ENCODE assay signal across 24 cellular contexts in genomic region chr20:20036756-20037155, GRCh38. TPM values are rescaled to one million over a fixed set of nuclear protein-coding genes. Genes with fewer than 3 reads are reported as not detected.
A peak's percentile ranks its signal among the peaks of the same experiment; 100 is the strongest.
DNase-seq lines count a peak whose midpoint lies in the region; ATAC-seq and TF ChIP-seq lines count a peak whose summit lies in the region.
"Had no signal": no experiment of that assay in that cellular context is flagged by ENCODE, and none has a peak within 500 bp of the region (broad histone marks: within the 10 kb centered on the region; RNA-seq: fewer than 3 reads in every experiment).

No MANE protein-coding gene starts in this region.

- 0 out of 3 replicates have a peak overlapping the region, but pooled peaks have one; percentile 35 for H2BK15ac ChIP-seq in IMR-90 (ENCODE audit: low read depth, low read length)

- H2BK5ac ChIP-seq in IMR-90 (ENCODE audit: low read depth, low read length, poor library complexity, severe bottlenecking): peak overlapping the region; percentile 61

- H2BK20ac ChIP-seq in IMR-90 (ENCODE audit: low read depth, low read length): no peak overlapping the region

- no peaks in the 10 kb centered on the region; the same call in 1 of the 2 replicates for H3K9me1 ChIP-seq in IMR-90 (ENCODE audit: insufficient read depth, low read length)

- dilution Hi-C loops in IMR-90 (cut with HindIII; ENCODE audit: low sequenced_read_pairs, unreplicated experiment): no loop called here

- WGBS in IMR-90 (ENCODE audit: extremely low coverage in 2 of 2, insufficient read length in 1 of 2), 2 experiments: 97% methylated on average over 3 of the region's 3 CpGs; no CpG with 5 or more reads in 1 of the 2 experiments

- H2BK120ac ChIP-seq in IMR-90 (ENCODE audit: low read depth, low read length): no peak overlapping the region

- BruUV-seq in IMR-90 (replicated peaks; lab: Mats Ljungman, UMichigan): no TSS peak

- H3K27me3 Mint-ChIP-seq in activated CD4-positive, alpha-beta memory T cell treated with anti-CD3 and anti-CD28 coated beads for 36 hours: no peaks in the 10 kb centered on the region
- H3K27me3 Mint-ChIP-seq in activated CD4-positive, alpha-beta memory T cell treated with anti-CD3 and anti-CD28 coated beads, Interleukin-2, amount 10 ng/mL, durations not matched to agents 7 days and 5 days: no peaks in the 10 kb centered on the region
- H3K27me3 Mint-ChIP-seq in CD14-positive monocyte (ENCODE audit: low read depth in 3 of 3): no peaks in the 10 kb centered on the region
- H3K27me3 Mint-ChIP-seq in naive thymus-derived CD4-positive, alpha-beta T cell: no peaks in the 10 kb centered on the region
- H3K27me3 Mint-ChIP-seq in CD8-positive, alpha-beta T cell (ENCODE audit: low read depth): no peaks in the 10 kb centered on the region
- H3K27me3 Mint-ChIP-seq: stimulated activated memory B cell treated with anti-CD40 and anti-IgM and Interleukin-4, amounts not matched to agents 10 μg/mL and 1 μg/mL and 100 μg/mL, for 72 hours had no signal

- no peak overlapping the region for H3K18ac ChIP-seq in IMR-90 (ENCODE audit: low read depth, low read length)

- H2AFZ ChIP-seq in IMR-90 (replicated peaks; ENCODE audit: low read length, poor library complexity): no peak overlapping the region

- H3K4me3 ChIP-seq in IMR-90 (ENCODE audit: insufficient read depth, low read depth, low read length): no peak overlapping the region
- no peak overlapping the region for H3K4me3 ChIP-seq in naive thymus-derived CD4-positive, alpha-beta T cell (ENCODE audit: low read length)
- no peak overlapping the region for H3K4me3 ChIP-seq in CD8-positive, alpha-beta T cell (ENCODE audit: low read depth, low read length)
- H3K4me3 ChIP-seq: lung, Peyer's patch had no signal

- no peak overlapping the region for H3K23ac ChIP-seq in IMR-90 (ENCODE audit: low read depth, low read length)

- TF ChIP-seq RAD21 in IMR-90 (IDR thresholded peaks at IDR 0.05; ENCODE audit: low read length): no peak

- H4K91ac ChIP-seq in IMR-90 (ENCODE audit: insufficient read depth, low read depth, low read length): peak overlapping the region; percentile 10; the same call in 1 of the 2 replicates

- intact Hi-C loops in activated CD4-positive, alpha-beta memory T cell treated with anti-CD3 and anti-CD28 coated beads for 36 hours (cut with micrococcal nuclease): no loop called here
- intact Hi-C loops in CD14-positive monocyte (cut with micrococcal nuclease) (no loop called here), IMR-90 (cut with micrococcal nuclease) (no loop called here)
- intact Hi-C loops in naive thymus-derived CD4-positive, alpha-beta T cell (cut with micrococcal nuclease): no loop called here
- intact Hi-C loops in CD8-positive, alpha-beta T cell (cut with DNase I, micrococcal nuclease): no loop called here

- no peak for DNase-seq in activated CD4-positive, alpha-beta memory T cell treated with anti-CD3 and anti-CD28 coated beads for 36 hours
- DNase-seq in activated CD4-positive, alpha-beta memory T cell treated with anti-CD3 and anti-CD28 coated beads, Interleukin-2, amount 10 ng/mL, durations not matched to agents 7 days and 5 days: no peak
- DNase-seq in CD14-positive monocyte (ENCODE audit: low spot score): no peak
- DNase-seq in IMR-90: no peak
- DNase-seq in naive thymus-derived CD4-positive, alpha-beta T cell: no peak
- no peak for DNase-seq in CD8-positive, alpha-beta T cell
- no peak for DNase-seq in NCI-H748 (lab: John Stamatoyannopoulos, UW; ENCODE audit: unreplicated experiment)
- DNase-seq: activated naive CD4-positive, alpha-beta T cell; activated T-cell treated with anti-CD3 and anti-CD28 coated beads, Interleukin-2, amount 50 U/mL, for 48 hours; effector CD8-positive, alpha-beta T cell; H9; hippocampal formation; NCI-H1417 treated with DMSO at 0.1 percent for 48 hours; NCI-H345; NCI-H774; Peyer's patch; SHP77; T-helper 9 cell had no signal

- no peak overlapping the region for H3K27ac ChIP-seq in IMR-90 (ENCODE audit: insufficient read depth, low read length)
- H3K27ac ChIP-seq in naive thymus-derived CD4-positive, alpha-beta T cell (ENCODE audit: low read depth, low read length): no peak overlapping the region
- no peak overlapping the region for H3K27ac ChIP-seq in CD8-positive, alpha-beta T cell (ENCODE audit: low read depth, low read length)
- H3K27ac ChIP-seq: Peyer's patch had no signal

- no peak overlapping the region for H2AK9ac ChIP-seq in IMR-90 (replicated peaks; ENCODE audit: low read depth, low read length, poor library complexity)

- no peak overlapping the region for H3K56ac ChIP-seq in IMR-90 (ENCODE audit: extremely low read depth, insufficient read depth, low read length)

- no peak for ATAC-seq in IMR-90 (ENCODE audit: low read depth)
- no peak for ATAC-seq in naive thymus-derived CD4-positive, alpha-beta T cell
- ATAC-seq in CD8-positive, alpha-beta T cell: no peak
- ATAC-seq: stimulated activated memory B cell treated with anti-CD40 and anti-IgM and Interleukin-4, amounts not matched to agents 10 μg/mL and 1 μg/mL and 100 μg/mL, for 72 hours had no signal

- CTCF ChIA-PET in activated CD4-positive, alpha-beta memory T cell treated with anti-CD3 and anti-CD28 coated beads for 36 hours (lab: Charles Lee): no interaction called here
- CTCF ChIA-PET in activated CD4-positive, alpha-beta memory T cell treated with anti-CD3 and anti-CD28 coated beads, Interleukin-2, amount 10 ng/mL, durations not matched to agents 7 days and 5 days (lab: Charles Lee): no interaction called here
- CTCF ChIA-PET in IMR-90 (lab: Yijun Ruan, JAX): no interaction called here
- CTCF ChIA-PET in naive thymus-derived CD4-positive, alpha-beta T cell (lab: Charles Lee): no interaction called here
- CTCF ChIA-PET in CD8-positive, alpha-beta T cell (lab: Charles Lee): no interaction called here

- POLR2A ChIA-PET in activated CD4-positive, alpha-beta memory T cell treated with anti-CD3 and anti-CD28 coated beads for 36 hours (lab: Charles Lee): no interaction called here
- POLR2A ChIA-PET in activated CD4-positive, alpha-beta memory T cell treated with anti-CD3 and anti-CD28 coated beads, Interleukin-2, amount 10 ng/mL, durations not matched to agents 7 days and 5 days (lab: Charles Lee): no interaction called here
- POLR2A ChIA-PET in IMR-90 (lab: Charles Lee; ENCODE audit: unreplicated experiment): no interaction called here
- POLR2A ChIA-PET in naive thymus-derived CD4-positive, alpha-beta T cell (lab: Charles Lee): interaction anchor here (0.6 kb wide), 1 partner anchor 10 kb away, joined by 5 read pairs; no protein-coding TSS in a partner anchor
- POLR2A ChIA-PET in CD8-positive, alpha-beta T cell (lab: Charles Lee): no interaction called here

- H3K4me3 Mint-ChIP-seq in activated CD4-positive, alpha-beta memory T cell treated with anti-CD3 and anti-CD28 coated beads for 36 hours: no peak overlapping the region
- no peak overlapping the region for H3K4me3 Mint-ChIP-seq in activated CD4-positive, alpha-beta memory T cell treated with anti-CD3 and anti-CD28 coated beads, Interleukin-2, amount 10 ng/mL, durations not matched to agents 7 days and 5 days
- H3K4me3 Mint-ChIP-seq in CD14-positive monocyte: no peak overlapping the region
- H3K4me3 Mint-ChIP-seq in naive thymus-derived CD4-positive, alpha-beta T cell: no peak overlapping the region
- H3K4me3 Mint-ChIP-seq in CD8-positive, alpha-beta T cell: no peak overlapping the region
- H3K4me3 Mint-ChIP-seq: H9; nephron; stimulated activated memory B cell treated with anti-CD40 and anti-IgM and Interleukin-4, amounts not matched to agents 10 μg/mL and 1 μg/mL and 100 μg/mL, for 72 hours had no signal

- H3K27me3 ChIP-seq in IMR-90 (ENCODE audit: control insufficient read depth, insufficient read depth, low read length): no peaks in the 10 kb centered on the region
- H3K27me3 ChIP-seq in naive thymus-derived CD4-positive, alpha-beta T cell (ENCODE audit: control insufficient read depth in 2 of 2, insufficient read depth in 2 of 2, low read length in 2 of 2): no peaks in the 10 kb centered on the region
- no peaks in the 10 kb centered on the region for H3K27me3 ChIP-seq in CD8-positive, alpha-beta T cell (ENCODE audit: insufficient read depth, low read length)
- H3K27me3 ChIP-seq: Peyer's patch had no signal

- peaks cover 16 to 19% of the 10 kb centered on the region in 2 experiments for H3K79me1 ChIP-seq in IMR-90 (ENCODE audit: low read depth in 1 of 2, low read length in 2 of 2)

- peak overlapping the region; percentile 2 for H3K27ac Mint-ChIP-seq in activated CD4-positive, alpha-beta memory T cell treated with anti-CD3 and anti-CD28 coated beads for 36 hours
- no peak overlapping the region for H3K27ac Mint-ChIP-seq in activated CD4-positive, alpha-beta memory T cell treated with anti-CD3 and anti-CD28 coated beads, Interleukin-2, amount 10 ng/mL, durations not matched to agents 7 days and 5 days
- H3K27ac Mint-ChIP-seq in CD14-positive monocyte: peak overlapping the region in 6 of 7 donors; percentile 0 to 60 (median 32)
- peak overlapping the region in 5 of 9 donors; percentile 6 to 62 (median 25) for H3K27ac Mint-ChIP-seq in naive thymus-derived CD4-positive, alpha-beta T cell
- no peak overlapping the region for H3K27ac Mint-ChIP-seq in CD8-positive, alpha-beta T cell
- H3K27ac Mint-ChIP-seq: nephron had no signal

- no peak for TF ChIP-seq CTCF in CD14-positive monocyte (IDR thresholded peaks at IDR 0.05)
- TF ChIP-seq CTCF in IMR-90 (conservative IDR thresholded peaks at IDR 0.05; ENCODE audit: low read depth, low read length): no peak
- TF ChIP-seq CTCF in CD8-positive, alpha-beta T cell (IDR thresholded peaks at IDR 0.05): no peak

- H3K9ac ChIP-seq in IMR-90 (ENCODE audit: low read depth, low read length): no peak overlapping the region

- no peak overlapping the region for H4K5ac ChIP-seq in IMR-90 (ENCODE audit: low read depth, low read length)

- peaks cover 15% of the 10 kb centered on the region for H3K4me1 ChIP-seq in IMR-90 (ENCODE audit: control insufficient read depth, insufficient read depth, low read length)
- no peaks in the 10 kb centered on the region for H3K4me1 ChIP-seq in naive thymus-derived CD4-positive, alpha-beta T cell (ENCODE audit: control insufficient read depth in 2 of 2, insufficient read depth in 2 of 2, low read length in 2 of 2)
- no peaks in the 10 kb centered on the region for H3K4me1 ChIP-seq in CD8-positive, alpha-beta T cell (ENCODE audit: insufficient read depth, low read length)
- H3K4me1 ChIP-seq: Peyer's patch had no signal

- no peak for TF ChIP-seq POLR2A in IMR-90 (IDR thresholded peaks at IDR 0.05; ENCODE audit: low read depth, low read length)

- peak overlapping the region; percentile 7; the same call in 1 of the 2 replicates for H2AK5ac ChIP-seq in IMR-90 (ENCODE audit: low read depth, low read length)

- H3K4me1 Mint-ChIP-seq in activated CD4-positive, alpha-beta memory T cell treated with anti-CD3 and anti-CD28 coated beads for 36 hours (ENCODE audit: low read depth): no peaks in the 10 kb centered on the region
- no peaks in the 10 kb centered on the region for H3K4me1 Mint-ChIP-seq in activated CD4-positive, alpha-beta memory T cell treated with anti-CD3 and anti-CD28 coated beads, Interleukin-2, amount 10 ng/mL, durations not matched to agents 7 days and 5 days
- H3K4me1 Mint-ChIP-seq in CD14-positive monocyte: no peaks in the 10 kb centered on the region
- peaks cover 0 to 7% (median 0%) of the 10 kb centered on the region in 7 donors for H3K4me1 Mint-ChIP-seq in naive thymus-derived CD4-positive, alpha-beta T cell
- peaks cover 2% of the 10 kb centered on the region for H3K4me1 Mint-ChIP-seq in CD8-positive, alpha-beta T cell (ENCODE audit: low read depth)
- H3K4me1 Mint-ChIP-seq: nephron had no signal

- no peaks in the 10 kb centered on the region; the same call in 1 of the 2 replicates for H4K20me1 ChIP-seq in IMR-90 (ENCODE audit: insufficient read depth, low read length)

- no peaks in the 10 kb centered on the region for H3K9me3 Mint-ChIP-seq in activated CD4-positive, alpha-beta memory T cell treated with anti-CD3 and anti-CD28 coated beads for 36 hours
- no peaks in the 10 kb centered on the region for H3K9me3 Mint-ChIP-seq in activated CD4-positive, alpha-beta memory T cell treated with anti-CD3 and anti-CD28 coated beads, Interleukin-2, amount 10 ng/mL, durations not matched to agents 7 days and 5 days
- no peaks in the 10 kb centered on the region for H3K9me3 Mint-ChIP-seq in CD14-positive monocyte
- H3K9me3 Mint-ChIP-seq in naive thymus-derived CD4-positive, alpha-beta T cell: no peaks in the 10 kb centered on the region
- no peaks in the 10 kb centered on the region for H3K9me3 Mint-ChIP-seq in CD8-positive, alpha-beta T cell
- H3K9me3 Mint-ChIP-seq: H9; nephron; stimulated activated memory B cell treated with anti-CD40 and anti-IgM and Interleukin-4, amounts not matched to agents 10 μg/mL and 1 μg/mL and 100 μg/mL, for 72 hours had no signal

- H3K36me3 ChIP-seq in IMR-90 (ENCODE audit: control insufficient read depth, insufficient read depth, low read length): peaks cover 50% of the 10 kb centered on the region
- H3K36me3 ChIP-seq in naive thymus-derived CD4-positive, alpha-beta T cell (ENCODE audit: control insufficient read depth in 2 of 3, insufficient read depth in 3 of 3, low read length in 3 of 3): peaks cover 26 to 89% (median 45%) of the 10 kb centered on the region in 3 experiments
- peaks cover 76% of the 10 kb centered on the region for H3K36me3 ChIP-seq in CD8-positive, alpha-beta T cell (ENCODE audit: insufficient read depth, low read length)

- no peak overlapping the region for H3K4me2 ChIP-seq in IMR-90 (ENCODE audit: low read depth, low read length)

- H3K9me3 ChIP-seq in IMR-90 (ENCODE audit: control insufficient read depth, insufficient read depth, low read length): no peaks in the 10 kb centered on the region
- H3K9me3 ChIP-seq in naive thymus-derived CD4-positive, alpha-beta T cell (ENCODE audit: control insufficient read depth in 2 of 3, low read length in 3 of 3): no peaks in the 10 kb centered on the region
- no peaks in the 10 kb centered on the region for H3K9me3 ChIP-seq in CD8-positive, alpha-beta T cell (ENCODE audit: low read length)
- H3K9me3 ChIP-seq: Peyer's patch had no signal

- no peak overlapping the region for H3K14ac ChIP-seq in IMR-90 (replicated peaks; ENCODE audit: low read depth, low read length)

- H4K8ac ChIP-seq in IMR-90 (ENCODE audit: low read depth in 2 of 2, low read length in 2 of 2): no peak overlapping the region

- in situ Hi-C loops in IMR-90 (cut with MboI; ENCODE audit: low sequenced_read_pairs): loop anchor here (25.0 kb wide), 1 partner anchor 1499 kb away; no protein-coding TSS in a partner anchor

- peaks cover 46% of the 10 kb centered on the region for H3K36me3 Mint-ChIP-seq in activated CD4-positive, alpha-beta memory T cell treated with anti-CD3 and anti-CD28 coated beads for 36 hours
- peaks cover 70% of the 10 kb centered on the region for H3K36me3 Mint-ChIP-seq in activated CD4-positive, alpha-beta memory T cell treated with anti-CD3 and anti-CD28 coated beads, Interleukin-2, amount 10 ng/mL, durations not matched to agents 7 days and 5 days (ENCODE audit: low read depth)
- H3K36me3 Mint-ChIP-seq in CD14-positive monocyte: peaks cover 82 to 93% of the 10 kb centered on the region in 2 donors
- H3K36me3 Mint-ChIP-seq in naive thymus-derived CD4-positive, alpha-beta T cell: peaks cover 8 to 53% (median 19%) of the 10 kb centered on the region in 5 donors
- H3K36me3 Mint-ChIP-seq in CD8-positive, alpha-beta T cell: peaks cover 93% of the 10 kb centered on the region

- no peak overlapping the region for H3K4ac ChIP-seq in IMR-90 (ENCODE audit: low read depth, low read length)

RNA-seq across cellular contexts. Expression of gene CRNKL1, which starts 15.5 kb away (rescaled TPM):
- 10 to 100 TPM; 21.5 to 21.8 TPM for total RNA-seq in activated CD4-positive, alpha-beta memory T cell treated with anti-CD3 and anti-CD28 coated beads for 36 hours
- total RNA-seq in activated CD4-positive, alpha-beta memory T cell treated with anti-CD3 and anti-CD28 coated beads, Interleukin-2, amount 10 ng/mL, durations not matched to agents 7 days and 5 days: 10 to 100 TPM; 20.4 to 21.8 TPM
- polyA plus RNA-seq in CD14-positive monocyte: 1 to 10 TPM; 5.9 to 7.4 TPM
- total RNA-seq in IMR-90 (2012; rRNA removed): 20.1 and 33.9 TPM in 2 replicates
- polyA plus RNA-seq in IMR-90 (2012; rRNA removed): 6.2 and 7.4 TPM in 2 replicates
- 1.4 and 3.2 TPM in 2 replicates for polyA plus RNA-seq in IMR-90 (2012; cell fraction: cytosol; rRNA removed)
- 0.92 and 6.0 TPM in 2 replicates for polyA plus RNA-seq in IMR-90 (2012; cell fraction: nucleus; rRNA removed; ENCODE audit: low replicate concordance)
- 10 to 100 TPM; 17.4 to 32.1 (median 21.6) TPM for total RNA-seq in naive thymus-derived CD4-positive, alpha-beta T cell
- 10 to 100 TPM in 1 of 2 donors, 1 to 10 TPM in 1; 9.1 to 15.6 TPM for polyA plus RNA-seq in naive thymus-derived CD4-positive, alpha-beta T cell
- total RNA-seq in CD8-positive, alpha-beta T cell: 10 to 100 TPM; 34.1 to 39.7 TPM

RNA-seq across cellular contexts. Expression of gene CFAP61, which starts 15.6 kb away (rescaled TPM):
- not detected for total RNA-seq in activated CD4-positive, alpha-beta memory T cell treated with anti-CD3 and anti-CD28 coated beads for 36 hours
- not detected for total RNA-seq in activated CD4-positive, alpha-beta memory T cell treated with anti-CD3 and anti-CD28 coated beads, Interleukin-2, amount 10 ng/mL, durations not matched to agents 7 days and 5 days
- polyA plus RNA-seq in CD14-positive monocyte: not detected
- total RNA-seq in IMR-90 (2012; rRNA removed): under 0.01 TPM in 1 of 2 replicates, not detected in the other
- 0.07 TPM in 1 of 2 replicates, not detected in the other for polyA plus RNA-seq in IMR-90 (2012; rRNA removed)
- polyA plus RNA-seq in IMR-90 (2012; cell fraction: cytosol; rRNA removed): not detected in 2 replicates
- polyA plus RNA-seq in IMR-90 (2012; cell fraction: nucleus; rRNA removed; ENCODE audit: low replicate concordance): not detected in 2 replicates
- total RNA-seq in naive thymus-derived CD4-positive, alpha-beta T cell: not detected
- polyA plus RNA-seq in naive thymus-derived CD4-positive, alpha-beta T cell: not detected
- not detected for total RNA-seq in CD8-positive, alpha-beta T cell
- total RNA-seq: epithelial cell of proximal tubule, G401, osteoblast, Peyer's patch had no signal

RNA-seq across cellular contexts. Expression of gene NAA20, which starts 19.6 kb away (rescaled TPM):
- total RNA-seq in activated CD4-positive, alpha-beta memory T cell treated with anti-CD3 and anti-CD28 coated beads for 36 hours: 10 to 100 TPM; 82.6 to 82.9 TPM
- 10 to 100 TPM; 53.3 to 53.7 TPM for total RNA-seq in activated CD4-positive, alpha-beta memory T cell treated with anti-CD3 and anti-CD28 coated beads, Interleukin-2, amount 10 ng/mL, durations not matched to agents 7 days and 5 days
- polyA plus RNA-seq in CD14-positive monocyte (100 to 1,000 TPM in 1 of 2 donors, 10 to 100 TPM in 1; 94.0 to 103 TPM), IMR-90 (2012; rRNA removed) (50.9 and 58.8 TPM in 2 replicates)
- 35.7 and 59.7 TPM in 2 replicates for total RNA-seq in IMR-90 (2012; rRNA removed)
- polyA plus RNA-seq in IMR-90 (2012; cell fraction: cytosol; rRNA removed): 22.3 and 26.0 TPM in 2 replicates
- 10.2 and 27.2 TPM in 2 replicates for polyA plus RNA-seq in IMR-90 (2012; cell fraction: nucleus; rRNA removed; ENCODE audit: low replicate concordance)
- 10 to 100 TPM; 21.5 to 52.6 (median 28.3) TPM for total RNA-seq in naive thymus-derived CD4-positive, alpha-beta T cell
- polyA plus RNA-seq in naive thymus-derived CD4-positive, alpha-beta T cell: 10 to 100 TPM; 50.0 to 90.2 TPM
- 10 to 100 TPM; 32.9 to 33.2 TPM for total RNA-seq in CD8-positive, alpha-beta T cell

Comparison
In these comparisons a context has a peak if more than half of its experiments do, and no peak if none do; other contexts are left out.
1. H3K27ac Mint-ChIP-seq: peak in activated CD4-positive, alpha-beta memory T cell treated with anti-CD3 and anti-CD28 coated beads for 36 hours (single experiment), CD14-positive monocyte (6 of 7) and naive thymus-derived CD4-positive, alpha-beta T cell (5 of 9); none in activated CD4-positive, alpha-beta memory T cell treated with anti-CD3 and anti-CD28 coated beads, Interleukin-2, amount 10 ng/mL, durations not matched to agents 7 days and 5 days (single experiment) and CD8-positive, alpha-beta T cell (single experiment).